Comparison of ENCODE assay signal across 26 cellular contexts in the genomic region with DNA sequence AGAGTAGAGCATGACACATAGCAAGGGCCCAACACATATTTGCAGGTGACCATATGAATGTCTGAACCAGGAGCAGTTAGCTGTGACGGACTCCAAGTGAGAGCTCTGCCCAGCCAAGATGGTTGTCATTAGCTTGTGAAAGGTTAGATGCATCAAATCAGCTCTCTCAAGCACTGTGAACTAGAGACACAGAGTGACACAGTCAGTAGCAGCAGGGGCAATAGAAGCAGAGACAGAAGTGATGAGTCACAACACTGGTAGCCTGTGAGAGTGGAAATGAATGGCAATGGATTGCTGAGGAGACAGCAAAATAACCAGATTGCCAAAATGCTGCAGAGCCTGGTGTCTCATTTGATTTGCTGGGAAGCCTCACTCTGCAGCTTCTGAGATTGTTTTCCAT.
DNase-seq lines count a peak whose midpoint lies in the region; ATAC-seq lines count a peak whose summit lies in the region.
"Had no signal": no experiment of that assay in that cellular context is flagged by ENCODE, and none has a peak within 500 bp of the region (broad histone marks: within the 10 kb centered on the region; RNA-seq: fewer than 3 reads in every experiment).

No MANE protein-coding gene starts in this region.

- H2AFZ ChIP-seq in neuron (ENCODE audit: low read depth, low read length) = peak overlapping the region; percentile 34

- no peak overlapping the region for H3K4me3 ChIP-seq in neuron (ENCODE audit: low read length)
- H3K4me3 ChIP-seq: right atrium auricular region, thyroid gland had no signal

- no peaks in the 10 kb centered on the region for H3K27me3 ChIP-seq in neuron (ENCODE audit: insufficient read depth, low read length)
- H3K27me3 ChIP-seq: right atrium auricular region, thyroid gland had no signal

- H3K36me3 ChIP-seq in neuron (ENCODE audit: insufficient read depth, low read length) = no peaks in the 10 kb centered on the region
- H3K36me3 ChIP-seq: right atrium auricular region, thyroid gland had no signal

- peak; percentile 57 for ATAC-seq in esophagus mucosa
- ATAC-seq in stimulated activated naive CD8-positive, alpha-beta T cell treated with anti-CD3 and anti-CD28 coated beads, Interleukin-15, Interleukin-2, amounts not matched to agents 100 U/mL and 50 U/mL, for 24 hours = no peak
- no peak for ATAC-seq in GM19023 (IDR thresholded peaks at IDR 0.05; ENCODE audit: unreplicated experiment)
- ATAC-seq: activated naive CD4-positive, alpha-beta T cell treated with anti-CD3 and anti-CD28 coated beads, Interleukin-2, amount 50 U/mL, for 72 hours; left colon; Right ventricle myocardium inferior; WTC11 had no signal

- H3K9me3 ChIP-seq in neuron (ENCODE audit: low read length) = no peaks in the 10 kb centered on the region
- H3K9me3 ChIP-seq: right atrium auricular region, thyroid gland had no signal

- peak; percentile 79 for DNase-seq in DMS53 (lab: John Stamatoyannopoulos, UW)
- DNase-seq in M059J (ENCODE audit: low read depth) = peak; percentile 42
- DNase-seq in D341Med (ENCODE audit: low spot score) = no peak
- no peak for DNase-seq in stimulated activated naive CD8-positive, alpha-beta T cell treated with anti-CD3 and anti-CD28 coated beads, Interleukin-15, Interleukin-2, amounts not matched to agents 100 U/mL and 50 U/mL, for 24 hours
- DNase-seq in glomerular visceral epithelial cell (ENCODE audit: extremely low spot score) = no peak
- DNase-seq: activated CD4-positive, alpha-beta T cell treated with anti-CD3 and anti-CD28 coated beads, Interleukin-2, amount 50 U/mL, for 1 hour; anterior cingulate cortex; caudate nucleus; CD4-positive, CD25-positive, alpha-beta regulatory T cell; GDM1; left colon; MV-4-11; naive B cell; NCI-H1694; NCI-H2227 treated with DMSO at 0.1 percent for 48 hours; NCI-H82; stimulated activated CD4-positive, alpha-beta T cell treated with anti-CD3 and anti-CD28 coated beads, Interleukin-12 subunit alpha, Interleukin-12 subunit beta, amount 100 ng/mL, for 4 hours; stimulated activated naive CD4-positive, alpha-beta T cell treated with Interleukin-2 at 50 U/mL for 16 hours; thyroid gland had no signal

- H3K4me1 ChIP-seq in neuron (ENCODE audit: insufficient read depth, low read length) = peaks cover 5% of the 10 kb centered on the region
- H3K4me1 ChIP-seq: right atrium auricular region, thyroid gland had no signal

Comparison
In these comparisons a context has a peak if more than half of its experiments do, and no peak if none do; other contexts are left out.
1. DNase-seq: peak in DMS53 (single experiment) and M059J (single experiment); none in D341Med (single experiment), stimulated activated naive CD8-positive, alpha-beta T cell treated with anti-CD3 and anti-CD28 coated beads, Interleukin-15, Interleukin-2, amounts not matched to agents 100 U/mL and 50 U/mL, for 24 hours (single experiment) and glomerular visceral epithelial cell (single experiment).